In the genomic region with DNA sequence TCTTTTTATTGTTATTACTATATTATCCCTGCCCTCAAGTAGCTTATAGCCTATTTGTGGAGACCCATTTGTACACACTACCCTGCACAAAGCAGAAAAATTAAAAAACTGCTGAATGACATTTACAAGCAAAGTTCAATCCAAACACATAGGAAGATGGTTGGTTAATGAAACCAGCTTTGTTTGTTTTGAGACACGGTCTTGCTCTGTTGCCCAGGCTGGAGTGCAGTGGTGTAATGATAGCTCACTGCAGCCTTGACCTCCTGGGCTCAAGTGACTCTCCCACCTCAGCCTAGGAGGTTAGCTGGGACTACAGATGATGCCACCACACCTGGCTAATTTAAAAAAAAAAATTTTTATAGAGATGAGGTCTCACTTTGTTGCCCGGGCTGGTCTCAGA, we compare ENCODE assay signal across 9 cellular contexts. TPM values are rescaled to one million over a fixed set of nuclear protein-coding genes. Genes with fewer than 3 reads are reported as not detected.
DNase-seq lines count a peak whose midpoint lies in the region; ATAC-seq and TF ChIP-seq lines count a peak whose summit lies in the region.
"Had no signal": no experiment of that assay in that cellular context is flagged by ENCODE, and none has a peak within 500 bp of the region (broad histone marks: within the 10 kb centered on the region; RNA-seq: fewer than 3 reads in every experiment).

No MANE protein-coding gene starts in this region.

- H2BK120ac ChIP-seq in mesenchymal stem cell (ENCODE audit: low read depth, low read length), result no peak overlapping the region

- H2AK5ac ChIP-seq in mesenchymal stem cell (ENCODE audit: low read length, severe bottlenecking), result no peak overlapping the region

- peaks cover 2% of the 10 kb centered on the region for H3K79me1 ChIP-seq in mesenchymal stem cell (replicated peaks; ENCODE audit: low read length, poor library complexity, severe bottlenecking)

- H3K27ac ChIP-seq in GM23248 (peak overlapping the region; percentile 75), MM.1S (ENCODE audit: low read length) (peak overlapping the region; percentile 51; the same call in 1 of the 2 replicates), mesenchymal stem cell (ENCODE audit: low read length, poor library complexity, severe bottlenecking) (peak overlapping the region; percentile 92), testis (no peak overlapping the region), substantia nigra (ENCODE audit: low read depth, low read length, poor library complexity, severe bottlenecking) (no peak overlapping the region)

- peak overlapping the region; percentile 48 for H3K9ac ChIP-seq in GM23248
- H3K9ac ChIP-seq in MM.1S (ENCODE audit: low read length), result peak overlapping the region; percentile 15; the same call in 1 of the 2 replicates
- no peak overlapping the region for H3K9ac ChIP-seq in mesenchymal stem cell (ENCODE audit: low read length)

- H3K23ac ChIP-seq in mesenchymal stem cell (ENCODE audit: low read length in 2 of 2), result no peak overlapping the region

- H3F3A ChIP-seq in GM23248 (ENCODE audit: insufficient read depth) (peaks cover 38% of the 10 kb centered on the region), MM.1S (ENCODE audit: insufficient read depth, low read length) (peaks cover 14% of the 10 kb centered on the region)

- H3K9me3 ChIP-seq in GM23248 (ENCODE audit: low read depth), result no peaks in the 10 kb centered on the region
- no peaks in the 10 kb centered on the region for H3K9me3 ChIP-seq in MM.1S (replicated peaks; ENCODE audit: insufficient read depth, low read length)
- no peaks in the 10 kb centered on the region for H3K9me3 ChIP-seq in mesenchymal stem cell (ENCODE audit: control insufficient read depth, low read length)
- no peaks in the 10 kb centered on the region for H3K9me3 ChIP-seq in testis

- H3K4me2 ChIP-seq in GM23248 (ENCODE audit: unreplicated experiment) (peak overlapping the region; percentile 70), MM.1S (ENCODE audit: low read depth, low read length) (peak overlapping the region; percentile 76), mesenchymal stem cell (ENCODE audit: low read length, poor library complexity, severe bottlenecking) (peak overlapping the region; percentile 7)

- H3K27me3 Mint-ChIP-seq in activated T-cell treated with anti-CD3 and anti-CD28 coated beads, Interleukin-2, amount 50 U/mL, for 24 hours, result peaks cover 84% of the 10 kb centered on the region

- H4K20me1 ChIP-seq in GM23248 (ENCODE audit: insufficient read depth), result no peaks in the 10 kb centered on the region
- no peaks in the 10 kb centered on the region for H4K20me1 ChIP-seq in MM.1S (ENCODE audit: insufficient read depth, low read length)

- no peak overlapping the region for H2BK5ac ChIP-seq in mesenchymal stem cell (ENCODE audit: low read depth, low read length, poor library complexity, severe bottlenecking)

- in situ Hi-C loops in GM23248 (cut with MboI), result no loop called here

- H3K4me1 Mint-ChIP-seq in activated T-cell treated with anti-CD3 and anti-CD28 coated beads, Interleukin-2, amount 50 U/mL, for 24 hours (ENCODE audit: low read depth), result peaks cover 18% of the 10 kb centered on the region

- H3K4me3 Mint-ChIP-seq in activated T-cell treated with anti-CD3 and anti-CD28 coated beads, Interleukin-2, amount 50 U/mL, for 24 hours, result no peak overlapping the region
- H3K4me3 Mint-ChIP-seq: T-helper 1 cell treated with Interleukin-12 subunit alpha and Interleukin-12 subunit beta and Interleukin-4 antibody, amounts not matched to agents 30 μg/mL and 1 μg/mL, for 36 hours had no signal

- ATAC-seq in GM18868 (IDR thresholded peaks at IDR 0.05; ENCODE audit: unreplicated experiment), result peak; percentile 27

- peak overlapping the region in 1 of 2 experiments; percentile 79 for H2BK12ac ChIP-seq in mesenchymal stem cell (ENCODE audit: low read length in 2 of 2)

- no peak overlapping the region for H4K8ac ChIP-seq in mesenchymal stem cell (ENCODE audit: low read length)

- no peak overlapping the region for H3K4ac ChIP-seq in mesenchymal stem cell (ENCODE audit: low read depth in 1 of 2, low read length in 2 of 2)

- H3K79me2 ChIP-seq in GM23248 (ENCODE audit: insufficient read depth), result no peaks in the 10 kb centered on the region
- H3K79me2 ChIP-seq in MM.1S (ENCODE audit: low read length), result no peaks in the 10 kb centered on the region

- H3K18ac ChIP-seq in mesenchymal stem cell (ENCODE audit: low read depth in 1 of 2, low read length in 2 of 2), result no peak overlapping the region

- no peak overlapping the region for H2AFZ ChIP-seq in GM23248
- H2AFZ ChIP-seq in MM.1S (ENCODE audit: low read length), result no peak overlapping the region
- no peak overlapping the region for H2AFZ ChIP-seq in mesenchymal stem cell (ENCODE audit: low read depth, low read length)

- H3K27me3 ChIP-seq in GM23248 (replicated peaks; ENCODE audit: insufficient read depth) (no peaks in the 10 kb centered on the region), MM.1S (replicated peaks; ENCODE audit: insufficient read depth, low read length) (no peaks in the 10 kb centered on the region), mesenchymal stem cell (ENCODE audit: control insufficient read depth in 1 of 2, insufficient read depth in 1 of 2, low read length in 2 of 2) (no peaks in the 10 kb centered on the region), testis (no peaks in the 10 kb centered on the region)

- H3K4me1 ChIP-seq in GM23248 (ENCODE audit: insufficient read depth), result peaks cover 61% of the 10 kb centered on the region
- H3K4me1 ChIP-seq in MM.1S (ENCODE audit: low read length), result peaks cover 12% of the 10 kb centered on the region
- H3K4me1 ChIP-seq in mesenchymal stem cell (ENCODE audit: control insufficient read depth, insufficient read depth, low read depth, low read length), result peaks cover 22% of the 10 kb centered on the region
- no peaks in the 10 kb centered on the region for H3K4me1 ChIP-seq in testis

- 28 to 37% methylated on average over 2 of the region's 2 CpGs for whole genome bisulfite sequencing in GM23248 (ENCODE audit: low coverage in 1 of 2, low lambda C conversion rate in 2 of 2, missing lambda C conversion rate in 2 of 2), 2 experiments
- 29% methylated on average over 2 of the region's 2 CpGs for WGBS in mesenchymal stem cell
- WGBS in testis, 2 donors, result 71 to 90% methylated on average over 2 of the region's 2 CpGs

- DNase-seq in GM23248 (no peak), MM.1S (no peak), mesenchymal stem cell (no peak), NCI-H2029 (lab: John Stamatoyannopoulos, UW) (no peak), testis (no peak), substantia nigra (lab: John Stamatoyannopoulos, UW) (no peak)
- DNase-seq in activated T-cell treated with anti-CD3 and anti-CD28 coated beads, Interleukin-2, amount 50 U/mL, for 24 hours, result no peak

- H4K91ac ChIP-seq in mesenchymal stem cell (ENCODE audit: low read length), result no peak overlapping the region

- no peaks in the 10 kb centered on the region for H3K36me3 Mint-ChIP-seq in activated T-cell treated with anti-CD3 and anti-CD28 coated beads, Interleukin-2, amount 50 U/mL, for 24 hours (ENCODE audit: low read depth)

- H3K4me3 ChIP-seq in GM23248 (peak overlapping the region; percentile 34), MM.1S (ENCODE audit: low read length) (peak overlapping the region; percentile 39), mesenchymal stem cell (ENCODE audit: insufficient read depth in 1 of 2, low read depth in 1 of 2, low read length in 2 of 2) (no peak overlapping the region), testis (no peak overlapping the region)

- no peak for TF ChIP-seq CTCF in MM.1S (IDR thresholded peaks at IDR 0.05; ENCODE audit: low read length)
- no peak for TF ChIP-seq CTCF in testis (IDR thresholded peaks at IDR 0.05)

- TF ChIP-seq POLR2A in testis (IDR thresholded peaks at IDR 0.05), result no peak

- H3K27ac Mint-ChIP-seq in activated T-cell treated with anti-CD3 and anti-CD28 coated beads, Interleukin-2, amount 50 U/mL, for 24 hours, result no peak overlapping the region
- H3K27ac Mint-ChIP-seq: T-helper 1 cell treated with Interleukin-12 subunit alpha and Interleukin-12 subunit beta and Interleukin-4 antibody, amounts not matched to agents 30 μg/mL and 1 μg/mL, for 36 hours had no signal

- no peaks in the 10 kb centered on the region for H3K36me3 ChIP-seq in GM23248 (ENCODE audit: low read depth)
- no peaks in the 10 kb centered on the region for H3K36me3 ChIP-seq in MM.1S (replicated peaks; ENCODE audit: insufficient read depth, low read length)
- peaks cover 0 to 8% of the 10 kb centered on the region in 2 experiments for H3K36me3 ChIP-seq in mesenchymal stem cell (ENCODE audit: control insufficient read depth in 1 of 2, insufficient read depth in 2 of 2, low read depth in 1 of 2, low read length in 2 of 2)
- H3K36me3 ChIP-seq in testis (ENCODE audit: low read depth, missing control alignments), result no peaks in the 10 kb centered on the region

- H3K14ac ChIP-seq in mesenchymal stem cell (ENCODE audit: low read length in 2 of 2), result no peak overlapping the region

- intact Hi-C loops in testis (cut with DNase I; ENCODE audit: low total_unique reads), result no loop called here

- no peaks in the 10 kb centered on the region for H3K9me3 Mint-ChIP-seq in activated T-cell treated with anti-CD3 and anti-CD28 coated beads, Interleukin-2, amount 50 U/mL, for 24 hours
- H3K9me3 Mint-ChIP-seq: T-helper 1 cell treated with Interleukin-12 subunit alpha and Interleukin-12 subunit beta and Interleukin-4 antibody, amounts not matched to agents 30 μg/mL and 1 μg/mL, for 36 hours had no signal

- H3K9me2 ChIP-seq in GM23248 (ENCODE audit: insufficient read depth) (no peaks in the 10 kb centered on the region), MM.1S (replicated peaks; ENCODE audit: insufficient read depth, low read length) (no peaks in the 10 kb centered on the region)

- no peak overlapping the region for H2BK15ac ChIP-seq in mesenchymal stem cell (ENCODE audit: low read depth, poor library complexity, severe bottlenecking)

RNA-seq across cellular contexts. Expression of gene TGFB2, which starts 31.6 kb away (rescaled TPM):
- 0.51 and 0.97 TPM in 2 replicates for total RNA-seq in GM23248 (2014; rRNA removed; shearing (Covaris generic))
- polyA plus RNA-seq in GM23248 (2016; fragmentation: Nextera tagmentation; extraction: Ambion mirVana) (1.3 and 2.0 TPM in 2 replicates), testis (ENCODE audit: insufficient read depth, low read depth, low replicate concordance) (4.5 TPM)
- 23.5 TPM for polyA plus RNA-seq in mesenchymal stem cell (2013, experiment 1 of 2)
- polyA plus RNA-seq in mesenchymal stem cell (2013, experiment 2 of 2), result 23.9 TPM
- 1 to 10 TPM; 2.4 to 2.6 TPM for total RNA-seq in testis

Comparison
In these comparisons a context has a peak if more than half of its experiments do, and no peak if none do; other contexts are left out.
1. H3K27ac ChIP-seq: peak in GM23248 (single experiment), MM.1S (single experiment) and mesenchymal stem cell (single experiment); none in testis (0 of 2) and substantia nigra (single experiment).
2. H3K4me2 ChIP-seq: peak in every context shown above with its lines; median percentile 76 in MM.1S; 70 in GM23248; 7 in mesenchymal stem cell.
3. H3K4me3 ChIP-seq: peak in GM23248 (single experiment) and MM.1S (single experiment); none in mesenchymal stem cell (0 of 2) and testis (0 of 2).